Comparison of ENCODE assay signal across 1 cellular context in the genomic region with DNA sequence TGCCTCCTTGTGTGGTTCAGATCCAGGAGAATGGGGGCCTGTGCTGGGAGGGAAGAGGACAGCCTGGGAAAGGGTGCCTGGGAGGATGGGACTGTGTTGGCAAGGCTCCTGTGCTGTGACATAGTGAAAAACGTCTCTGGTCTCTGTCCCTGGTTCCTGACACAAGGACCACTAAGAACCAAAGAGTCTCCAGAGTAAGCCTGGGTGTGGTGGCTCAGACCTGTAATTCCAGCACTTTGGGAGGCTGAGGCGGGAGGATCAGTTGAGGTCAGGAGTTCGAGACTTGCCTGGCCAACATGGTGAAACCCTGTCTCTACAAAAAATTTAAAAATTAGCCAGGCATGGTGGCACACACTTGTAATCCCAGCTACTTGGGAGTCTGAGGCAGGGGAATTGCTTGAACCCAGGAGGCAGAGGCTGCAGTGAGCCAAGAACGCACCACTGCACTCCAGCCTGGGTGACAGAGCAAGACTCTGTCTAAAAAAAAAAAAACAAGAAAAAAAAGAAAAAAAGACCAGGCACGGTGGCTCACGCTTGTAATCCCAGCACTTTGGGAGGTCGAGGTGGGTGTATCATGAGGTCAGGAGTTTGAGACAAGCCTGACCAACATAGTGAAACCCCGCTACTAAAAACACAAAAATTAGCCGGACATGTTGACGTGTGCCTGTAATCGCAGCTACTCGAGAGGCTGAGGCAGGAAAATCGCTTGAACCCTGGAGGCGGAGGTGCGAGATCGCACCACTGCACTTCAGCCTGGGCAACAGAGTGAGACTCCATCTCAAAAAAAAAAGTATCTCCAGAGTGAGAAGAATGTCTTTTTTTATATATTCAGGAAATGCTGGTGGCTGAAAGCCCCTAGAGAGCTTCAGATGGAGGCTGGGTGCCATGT.
A peak's percentile ranks its signal among the peaks of the same experiment; 100 is the strongest.
TF ChIP-seq lines count a peak whose summit lies in the region.

No MANE protein-coding gene starts in this region.

TF ChIP-seq in K562, 482 proteins besides CTCF, POLR2A, EP300 and RAD21:
- 0 out of 2 replicates have a peak, but pooled peaks have one; percentile 6 for TF ChIP-seq ZNF121 (CRISPR knock-in tag; conservative IDR thresholded peaks at IDR 0.05)
